Comparison of ENCODE assay signal across 9 cellular contexts in genomic region chr17:45098869-45099616, GRCh38. TPM values are rescaled to one million over a fixed set of nuclear protein-coding genes. Genes with fewer than 3 reads are reported as not detected.
DNase-seq lines count a peak whose midpoint lies in the region; ATAC-seq, FAIRE-seq and TF ChIP-seq lines count a peak whose summit lies in the region.
"Had no signal": no experiment of that assay in that cellular context is flagged by ENCODE, and none has a peak within 500 bp of the region (broad histone marks: within the 10 kb centered on the region; RNA-seq: fewer than 3 reads in every experiment).

No MANE protein-coding gene starts in this region.

- peak; percentile 90 to 97 (median 95) for ATAC-seq in pancreas
- ATAC-seq in thoracic aorta (ENCODE audit: insufficient number of reproducible peaks, low FRiP score, low read depth) = peak; percentile 46
- no peak for ATAC-seq in GM19035 (IDR thresholded peaks at IDR 0.05; ENCODE audit: unreplicated experiment)

- DNase-seq in DMS79 treated with DMSO at 0.1 percent for 48 hours (lab: John Stamatoyannopoulos, UW) (peak; percentile 32), MG63 (peak; percentile 79), SJSA1 (ENCODE audit: low read depth in 1 of 2, low spot score in 2 of 2) (peak; percentile 68 to 92), germinal center (ENCODE audit: low spot score) (peak; percentile 83), pancreas (peak; percentile 69 to 93 (median 85)), thoracic aorta (ENCODE audit: low spot score) (peak; percentile 84)
- DNase-seq in activated naive CD4-positive, alpha-beta T cell treated with anti-CD3 and anti-CD28 coated beads for 36 hours = peak; percentile 89

- no peaks in the 10 kb centered on the region for H3K27me3 Mint-ChIP-seq in activated naive CD4-positive, alpha-beta T cell treated with anti-CD3 and anti-CD28 coated beads for 36 hours (ENCODE audit: low read depth)
- H3K27me3 Mint-ChIP-seq: dendritic cell treated with granulocyte-macrophage colony-stimulating factor and Interleukin-4, amounts not matched to agents 40 ng/mL and 50 ng/mL, for 4 days had no signal

- H3K4me3 ChIP-seq in MG63 (no peak overlapping the region), SJSA1 (no peak overlapping the region), pancreas (no peak overlapping the region), thoracic aorta (no peak overlapping the region)

- H3K4me1 Mint-ChIP-seq in activated naive CD4-positive, alpha-beta T cell treated with anti-CD3 and anti-CD28 coated beads for 36 hours (ENCODE audit: low read depth) = no peaks in the 10 kb centered on the region

- CTCF ChIA-PET in activated naive CD4-positive, alpha-beta T cell treated with anti-CD3 and anti-CD28 coated beads for 36 hours (lab: Charles Lee) = interaction anchor here (0.7 to 2.3 kb wide), 22 partner anchors 10 to 1076 kb away, joined by 3 to 10 read pairs (median 3); no protein-coding TSS in a partner anchor

- H3K9me3 Mint-ChIP-seq in activated naive CD4-positive, alpha-beta T cell treated with anti-CD3 and anti-CD28 coated beads for 36 hours = no peaks in the 10 kb centered on the region
- H3K9me3 Mint-ChIP-seq: dendritic cell treated with granulocyte-macrophage colony-stimulating factor and Interleukin-4, amounts not matched to agents 40 ng/mL and 50 ng/mL, for 4 days had no signal

- FAIRE-seq in pancreas (lab: Jason Lieb, UNC) = no peak

- intact Hi-C loops in activated naive CD4-positive, alpha-beta T cell treated with anti-CD3 and anti-CD28 coated beads for 36 hours (cut with micrococcal nuclease) = loop anchor here (1.0 to 2.0 kb wide), 3 partner anchors 49 to 179 kb away; no protein-coding TSS in a partner anchor
- intact Hi-C loops in pancreas (cut with DNase I) = loop anchor here in 1 of 3 donors (10.0 kb wide), 1 partner anchor 184 kb away; the partner anchor contains the start of gene GFAP

- no peak overlapping the region for H3K4me3 Mint-ChIP-seq in activated naive CD4-positive, alpha-beta T cell treated with anti-CD3 and anti-CD28 coated beads for 36 hours
- H3K4me3 Mint-ChIP-seq: dendritic cell treated with granulocyte-macrophage colony-stimulating factor and Interleukin-4, amounts not matched to agents 40 ng/mL and 50 ng/mL, for 4 days had no signal

- H3K27ac ChIP-seq in SJSA1 = no peak overlapping the region
- no peak overlapping the region for H3K27ac ChIP-seq in pancreas
- peak overlapping the region; percentile 97 to 98 for H3K27ac ChIP-seq in thoracic aorta

- H3K4me1 ChIP-seq in SJSA1 (replicated peaks) (peaks cover 2% of the 10 kb centered on the region), pancreas (no peaks in the 10 kb centered on the region), thoracic aorta (ENCODE audit: control insufficient read depth in 1 of 2, low read depth in 2 of 2) (peaks cover 39 to 79% of the 10 kb centered on the region in 2 donors)

- WGBS in pancreas, 2 donors = 45 to 46% methylated on average over 9 of the region's 9 CpGs

- peak; percentile 59 to 83 (median 74) for TF ChIP-seq CTCF in pancreas (IDR thresholded peaks at IDR 0.05)
- peak; percentile 93 for TF ChIP-seq CTCF in thoracic aorta (IDR thresholded peaks at IDR 0.05)

- H3K9me3 ChIP-seq in MG63 (no peaks in the 10 kb centered on the region), SJSA1 (replicated peaks) (no peaks in the 10 kb centered on the region), pancreas (no peaks in the 10 kb centered on the region), thoracic aorta (no peaks in the 10 kb centered on the region)

- peaks cover 96% of the 10 kb centered on the region for H3K36me3 ChIP-seq in MG63
- peaks cover 98% of the 10 kb centered on the region for H3K36me3 ChIP-seq in SJSA1
- H3K36me3 ChIP-seq in pancreas = peaks cover 0 to 68% (median 56%) of the 10 kb centered on the region in 3 donors
- peaks cover 74% of the 10 kb centered on the region for H3K36me3 ChIP-seq in thoracic aorta

- H3K36me3 Mint-ChIP-seq in activated naive CD4-positive, alpha-beta T cell treated with anti-CD3 and anti-CD28 coated beads for 36 hours (ENCODE audit: low read depth) = peaks cover 43% of the 10 kb centered on the region

- no peaks in the 10 kb centered on the region for H3K27me3 ChIP-seq in MG63
- H3K27me3 ChIP-seq in SJSA1 (replicated peaks) = no peaks in the 10 kb centered on the region
- H3K27me3 ChIP-seq in pancreas = no peaks in the 10 kb centered on the region
- no peaks in the 10 kb centered on the region for H3K27me3 ChIP-seq in thoracic aorta (replicated peaks; ENCODE audit: insufficient read depth)

- H3K27ac Mint-ChIP-seq in activated naive CD4-positive, alpha-beta T cell treated with anti-CD3 and anti-CD28 coated beads for 36 hours = no peak overlapping the region
- H3K27ac Mint-ChIP-seq: dendritic cell treated with granulocyte-macrophage colony-stimulating factor and Interleukin-4, amounts not matched to agents 40 ng/mL and 50 ng/mL, for 4 days had no signal

RNA-seq across cellular contexts. Expression of gene PLCD3, which starts 33.3 kb away (rescaled TPM):
- total RNA-seq in MG63 (2014; rRNA removed; shearing (Covaris generic); ENCODE audit: low replicate concordance) = 9.4 and 13.3 TPM in 2 replicates
- 17.5 and 92.5 TPM in 2 replicates for total RNA-seq in SJSA1 (2014; rRNA removed; shearing (Covaris generic))
- 1 to 10 TPM; 2.4 TPM for total RNA-seq in activated naive CD4-positive, alpha-beta T cell treated with anti-CD3 and anti-CD28 coated beads for 36 hours
- total RNA-seq in pancreas = 1 to 10 TPM; 4.6 to 9.9 (median 8.0) TPM
- polyA plus RNA-seq in pancreas = 10 to 100 TPM in 1 of 2 donors, 1 to 10 TPM in 1; 8.2 to 10.6 TPM
- total RNA-seq in thoracic aorta = 100 to 1,000 TPM in 1 of 2 donors, 10 to 100 TPM in 1; 79.3 to 116 TPM

RNA-seq across cellular contexts. Expression of gene ACBD4, which starts 36.4 kb away (rescaled TPM):
- total RNA-seq in MG63 (2014; rRNA removed; shearing (Covaris generic); ENCODE audit: low replicate concordance) = 2.7 and 5.0 TPM in 2 replicates
- total RNA-seq in SJSA1 (2014; rRNA removed; shearing (Covaris generic)) = 0.89 and 1.6 TPM in 2 replicates
- total RNA-seq in activated naive CD4-positive, alpha-beta T cell treated with anti-CD3 and anti-CD28 coated beads for 36 hours = 10 to 100 TPM; 12.3 to 12.7 TPM
- total RNA-seq in pancreas = 10 to 100 TPM; 10.6 to 17.8 (median 12.1) TPM
- polyA plus RNA-seq in pancreas = 10 to 100 TPM; 37.3 to 39.0 TPM
- total RNA-seq in thoracic aorta = 10 to 100 TPM; 21.5 to 27.9 TPM

RNA-seq across cellular contexts. Expression of gene NMT1, which starts 37.9 kb away (rescaled TPM):
- total RNA-seq in MG63 (2014; rRNA removed; shearing (Covaris generic); ENCODE audit: low replicate concordance) = 103 and 154 TPM in 2 replicates
- total RNA-seq in SJSA1 (2014; rRNA removed; shearing (Covaris generic)) = 126 and 144 TPM in 2 replicates
- 100 to 1,000 TPM; 234 to 235 TPM for total RNA-seq in activated naive CD4-positive, alpha-beta T cell treated with anti-CD3 and anti-CD28 coated beads for 36 hours
- total RNA-seq in pancreas (10 to 100 TPM; 31.7 to 66.5 (median 43.6) TPM), thoracic aorta (10 to 100 TPM; 53.1 to 64.8 TPM)
- polyA plus RNA-seq in pancreas = 10 to 100 TPM; 27.0 to 37.9 TPM

RNA-seq across cellular contexts. Expression of gene DCAKD, which starts 47.6 kb away (rescaled TPM):
- 20.7 and 24.1 TPM in 2 replicates for total RNA-seq in MG63 (2014; rRNA removed; shearing (Covaris generic); ENCODE audit: low replicate concordance)
- total RNA-seq in SJSA1 (2014; rRNA removed; shearing (Covaris generic)) = 51.8 and 74.1 TPM in 2 replicates
- total RNA-seq in activated naive CD4-positive, alpha-beta T cell treated with anti-CD3 and anti-CD28 coated beads for 36 hours = 10 to 100 TPM; 38.1 to 38.9 TPM
- 10 to 100 TPM in 5 of 6 donors, 1 to 10 TPM in 1; 9.3 to 19.2 (median 12.1) TPM for total RNA-seq in pancreas
- polyA plus RNA-seq in pancreas = 10 to 100 TPM in 1 of 2 donors, 1 to 10 TPM in 1; 9.8 to 14.1 TPM
- total RNA-seq in thoracic aorta = 10 to 100 TPM; 34.6 to 56.5 TPM

RNA-seq across cellular contexts. Expression of gene HEXIM1, which starts 49.2 kb away (rescaled TPM):
- total RNA-seq in MG63 (2014; rRNA removed; shearing (Covaris generic); ENCODE audit: low replicate concordance) = 20.3 and 20.8 TPM in 2 replicates
- 7.2 and 7.3 TPM in 2 replicates for total RNA-seq in SJSA1 (2014; rRNA removed; shearing (Covaris generic))
- total RNA-seq in activated naive CD4-positive, alpha-beta T cell treated with anti-CD3 and anti-CD28 coated beads for 36 hours = 10 to 100 TPM; 24.3 to 24.7 TPM
- total RNA-seq in pancreas = 10 to 100 TPM in 5 of 6 donors, 1 to 10 TPM in 1; 6.8 to 16.2 (median 12.0) TPM
- polyA plus RNA-seq in pancreas = 10 to 100 TPM; 10.9 to 17.2 TPM
- total RNA-seq in thoracic aorta = 10 to 100 TPM; 34.9 to 89.1 TPM

Comparison
In these comparisons a context has a peak if more than half of its experiments do, and no peak if none do; other contexts are left out.
1. DNase-seq: peak in every context shown above with its lines; median percentile 89 in activated naive CD4-positive, alpha-beta T cell treated with anti-CD3 and anti-CD28 coated beads for 36 hours; 85 in pancreas; 84 in thoracic aorta; 83 in germinal center; 80 in SJSA1; 79 in MG63; 32 in DMS79 treated with DMSO at 0.1 percent for 48 hours.
2. H3K27ac ChIP-seq: peak in thoracic aorta (2 of 2); none in SJSA1 (single experiment) and pancreas (0 of 4).